In genomic region chr10:46098925-46099324, GRCh38 we compare ENCODE assay signal across 7 cellular contexts. TPM values are rescaled to one million over a fixed set of nuclear protein-coding genes. Genes with fewer than 3 reads are reported as not detected.
"Had no signal": no experiment of that assay in that cellular context is flagged by ENCODE, and none has a peak within 500 bp of the region (broad histone marks: within the 10 kb centered on the region; RNA-seq: fewer than 3 reads in every experiment).

No MANE protein-coding gene starts in this region.

RNA-seq across cellular contexts. Expression of gene MSMB, which starts 52.9 kb away (rescaled TPM):
- total RNA-seq: HepG2, HT1080, IMR-90, MCF 10A, OCI-LY7, PC-3, SK-MEL-5 had no signal
